ENCODE assay signal across 8 cellular contexts in the genomic region with DNA sequence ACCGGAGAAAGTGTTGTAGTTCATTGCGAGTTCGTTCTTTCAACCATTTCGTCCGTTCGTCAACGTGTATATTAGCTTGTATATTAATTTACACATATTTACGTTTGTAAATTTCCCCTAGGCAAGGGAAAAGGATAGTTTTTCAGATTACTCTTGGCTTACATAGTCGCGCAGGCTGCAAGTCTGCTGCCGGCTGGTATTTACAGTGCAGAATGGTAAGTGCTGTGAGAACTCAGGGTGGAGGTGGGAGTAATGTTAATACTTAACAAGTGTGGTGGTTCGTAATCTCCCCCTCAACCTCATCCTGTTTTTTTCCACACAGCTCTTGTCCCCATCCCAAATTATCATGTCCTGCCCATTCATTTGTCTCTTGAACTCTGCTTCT. TPM values are rescaled to one million over a fixed set of nuclear protein-coding genes. Genes with fewer than 3 reads are reported as not detected.
DNase-seq lines count a peak whose midpoint lies in the region; ATAC-seq and TF ChIP-seq lines count a peak whose summit lies in the region.

No MANE protein-coding gene starts in this region.

- H3K36me3 ChIP-seq in CD8-positive, alpha-beta memory T cell (ENCODE audit: insufficient read depth, low read length), result no peaks in the 10 kb centered on the region
- no peaks in the 10 kb centered on the region for H3K36me3 ChIP-seq in mucosa of rectum (ENCODE audit: control insufficient read depth in 2 of 2, insufficient read depth in 2 of 2, low read length in 2 of 2)

- DNase-seq in CD8-positive, alpha-beta memory T cell, result no peak
- peak; percentile 3 for DNase-seq in LHCN-M2 (ENCODE audit: low read depth)
- no peak for DNase-seq in hippocampal formation (lab: John Stamatoyannopoulos, UW)
- no peak for DNase-seq in GM13977 (ENCODE audit: low spot score)
- DNase-seq in AG08396 (ENCODE audit: low spot score), result no peak

- H3K27ac ChIP-seq in CD8-positive, alpha-beta memory T cell (ENCODE audit: low read depth, low read length), result peak overlapping the region; percentile 89
- peak overlapping the region; percentile 85 for H3K27ac ChIP-seq in cingulate gyrus (ENCODE audit: low read depth, low read length)
- H3K27ac ChIP-seq in mucosa of rectum (ENCODE audit: low read depth in 2 of 2, low read length in 2 of 2), result peak overlapping the region; percentile 83 to 91

- no peak for ATAC-seq in GM21526 (IDR thresholded peaks at IDR 0.05; ENCODE audit: low FRiP score, unreplicated experiment)

- H3K36me3 Mint-ChIP-seq in CD8-positive, alpha-beta memory T cell, result peaks cover 0 to 17% (median 0%) of the 10 kb centered on the region in 3 donors

- H3K9me3 ChIP-seq in CD8-positive, alpha-beta memory T cell (ENCODE audit: low read length), result no peaks in the 10 kb centered on the region
- no peaks in the 10 kb centered on the region for H3K9me3 ChIP-seq in mucosa of rectum (ENCODE audit: control insufficient read depth in 2 of 2, low read length in 2 of 2)

- peak overlapping the region; percentile 66 for H3K4me3 ChIP-seq in CD8-positive, alpha-beta memory T cell (ENCODE audit: low read length)
- peak overlapping the region; percentile 96 to 99 for H3K4me3 ChIP-seq in mucosa of rectum (ENCODE audit: low read length in 2 of 2)

- H3K4me1 Mint-ChIP-seq in CD8-positive, alpha-beta memory T cell, result peaks cover 37 to 49% (median 38%) of the 10 kb centered on the region in 3 donors

- no peaks in the 10 kb centered on the region for H3K9me3 Mint-ChIP-seq in CD8-positive, alpha-beta memory T cell

- H3K4me3 Mint-ChIP-seq in CD8-positive, alpha-beta memory T cell, result peak overlapping the region; percentile 94 to 99 (median 97)

- in situ Hi-C loops in GM13977 (cut with MboI; ENCODE audit: low pct_unique_long_range_greater_than_20kb, low sequenced_read_pairs, unreplicated experiment), result no loop called here

- peaks cover 0 to 3% of the 10 kb centered on the region in 2 donors for H3K27me3 Mint-ChIP-seq in CD8-positive, alpha-beta memory T cell

- peaks cover 17% of the 10 kb centered on the region for H3K4me1 ChIP-seq in CD8-positive, alpha-beta memory T cell (ENCODE audit: insufficient read depth, low read length)
- peaks cover 8 to 14% of the 10 kb centered on the region in 2 donors for H3K4me1 ChIP-seq in mucosa of rectum (ENCODE audit: control insufficient read depth in 2 of 2, insufficient read depth in 2 of 2, low read length in 2 of 2)

- H3K27ac Mint-ChIP-seq in CD8-positive, alpha-beta memory T cell, result peak overlapping the region; percentile 91 to 98 (median 96)

- no peaks in the 10 kb centered on the region for H3K27me3 ChIP-seq in CD8-positive, alpha-beta memory T cell (ENCODE audit: insufficient read depth, low read length, poor library complexity, severe bottlenecking)
- no peaks in the 10 kb centered on the region for H3K27me3 ChIP-seq in mucosa of rectum (ENCODE audit: control insufficient read depth in 2 of 2, insufficient read depth in 2 of 2, low read length in 2 of 2)

- no peak for TF ChIP-seq CTCF in GM13977 (IDR thresholded peaks at IDR 0.05; ENCODE audit: extremely low read depth, insufficient read depth, missing control alignments)

- CTCF ChIA-PET in CD8-positive, alpha-beta memory T cell (lab: Charles Lee), result interaction anchor here (0.8 to 3.7 kb wide), 18 partner anchors 10 to 1169 kb away, joined by 3 to 37 read pairs (median 4); a partner anchor contains a TSS

- peak overlapping the region; percentile 86 to 94 for H3K9ac ChIP-seq in mucosa of rectum (ENCODE audit: low read depth in 1 of 2, low read length in 2 of 2)

- POLR2A ChIA-PET in CD8-positive, alpha-beta memory T cell (lab: Charles Lee), result interaction anchor here (0.6 to 2.2 kb wide), 6 partner anchors 24 to 245 kb away, joined by 3 to 7 read pairs (median 3); no protein-coding TSS in a partner anchor

RNA-seq across cellular contexts. Expression of a gene that starts 0.8 kb away (rescaled TPM):
- total RNA-seq in CD8-positive, alpha-beta memory T cell, result 10 to 100 TPM; 56.7 to 60.9 TPM
- polyA plus RNA-seq in CD8-positive, alpha-beta memory T cell, result 2.2 TPM
- total RNA-seq in LHCN-M2 (2014; rRNA removed), result 5.2 and 19.5 TPM in 2 replicates
- 10.9 TPM for polyA plus RNA-seq in LHCN-M2 (2012)
